ENCODE assay signal across 16 cellular contexts in genomic region chr5:389197-389821, GRCh38. TPM values are rescaled to one million over a fixed set of nuclear protein-coding genes. Genes with fewer than 3 reads are reported as not detected.
DNase-seq lines count a peak whose midpoint lies in the region; TF ChIP-seq lines count a peak whose summit lies in the region.
"Had no signal": no experiment of that assay in that cellular context is flagged by ENCODE, and none has a peak within 500 bp of the region (broad histone marks: within the 10 kb centered on the region; RNA-seq: fewer than 3 reads in every experiment).

No MANE protein-coding gene starts in this region.

- peaks cover 28% of the 10 kb centered on the region for H3K27me3 Mint-ChIP-seq in nephron progenitor cell (ENCODE audit: low read depth, poor library complexity)

- H3K36me3 ChIP-seq in H7 (replicated peaks; ENCODE audit: control insufficient read depth, insufficient read depth, low read length), result no peaks in the 10 kb centered on the region
- H3K36me3 ChIP-seq in colonic mucosa, result no peaks in the 10 kb centered on the region
- H3K36me3 ChIP-seq in PC-9 (ENCODE audit: low read depth), result no peaks in the 10 kb centered on the region
- H3K36me3 ChIP-seq in transverse colon, result no peaks in the 10 kb centered on the region
- H3K36me3 ChIP-seq: sigmoid colon had no signal

- BruUV-seq in PC-9 (replicated peaks; lab: Mats Ljungman, UMichigan), result no TSS peak

- H3K9me2 ChIP-seq in PC-9 (ENCODE audit: insufficient read depth), result no peaks in the 10 kb centered on the region

- H3K4me3 Mint-ChIP-seq in nephron progenitor cell, result no peak overlapping the region
- H3K4me3 Mint-ChIP-seq: B cell, GM23338 had no signal

- H3K27me3 ChIP-seq in H7 (ENCODE audit: control insufficient read depth, insufficient read depth, low read length) (no peaks in the 10 kb centered on the region), colonic mucosa (no peaks in the 10 kb centered on the region), PC-9 (ENCODE audit: insufficient read depth, low read depth) (no peaks in the 10 kb centered on the region), transverse colon (no peaks in the 10 kb centered on the region)

- TF ChIP-seq CTCF in colonic mucosa (IDR thresholded peaks at IDR 0.05) (no peak), PC-9 (conservative IDR thresholded peaks at IDR 0.05) (no peak), transverse colon (IDR thresholded peaks at IDR 0.05) (no peak), nephron progenitor cell (IDR thresholded peaks at IDR 0.05) (no peak)

- H3K36me3 Mint-ChIP-seq in nephron progenitor cell (ENCODE audit: low read depth), result peaks cover 9% of the 10 kb centered on the region

- H3F3A ChIP-seq in PC-9 (ENCODE audit: insufficient read depth, low read depth), result peaks cover 15% of the 10 kb centered on the region

- H3K79me2 ChIP-seq in PC-9 (ENCODE audit: low read depth), result no peaks in the 10 kb centered on the region

- peaks cover 38% of the 10 kb centered on the region for H3K4me1 Mint-ChIP-seq in nephron progenitor cell

- H3K9me3 ChIP-seq in colonic mucosa (no peaks in the 10 kb centered on the region), PC-9 (ENCODE audit: insufficient read depth, low read depth) (peaks cover 9% of the 10 kb centered on the region; the same call in 1 of the 2 replicates), transverse colon (peaks cover 7 to 10% of the 10 kb centered on the region in 2 donors)

- H3K4me3 ChIP-seq in H7 (ENCODE audit: insufficient read depth, low read depth, low read length), result no peak overlapping the region
- no peak overlapping the region for H3K4me3 ChIP-seq in colonic mucosa
- no peak overlapping the region for H3K4me3 ChIP-seq in PC-9
- no peak overlapping the region for H3K4me3 ChIP-seq in transverse colon
- H3K4me3 ChIP-seq: GM23338, sigmoid colon had no signal

- no peak overlapping the region for H3K27ac Mint-ChIP-seq in nephron progenitor cell
- H3K27ac Mint-ChIP-seq: activated naive CD4-positive, alpha-beta T cell treated with anti-CD3 and anti-CD28 coated beads, Interleukin-2, amount 50 U/mL, for 72 hours; B cell; GM23338 had no signal

- H2AFZ ChIP-seq in PC-9, result no peak overlapping the region
- H2AFZ ChIP-seq: GM23338 had no signal

- H3K27ac ChIP-seq in colonic mucosa (no peak overlapping the region), PC-9 (no peak overlapping the region), transverse colon (no peak overlapping the region)
- H3K27ac ChIP-seq: epithelial cell of prostate, sigmoid colon had no signal

- in situ Hi-C loops in transverse colon (cut with MboI; ENCODE audit: low pct_ligation_motif_present in 1 of 4, low pct_unique_long_range_greater_than_20kb in 1 of 4, low sequenced_read_pairs in 3 of 4), result no loop called here

- POLR2A ChIA-PET in PC-9 (lab: Charles Lee; ENCODE audit: unreplicated experiment), result no interaction called here

- peaks cover 23% of the 10 kb centered on the region for H3K9me3 Mint-ChIP-seq in nephron progenitor cell

- 92% methylated on average over 31 of the region's 32 CpGs; no CpG with 5 or more reads in 1 of the 2 donors for WGBS in transverse colon (ENCODE audit: low coverage in 1 of 2), 2 donors

- no peak overlapping the region for H3K4me2 ChIP-seq in PC-9
- H3K4me2 ChIP-seq: GM23338 had no signal

- TF ChIP-seq POLR2A in transverse colon (IDR thresholded peaks at IDR 0.05), result no peak

- H3K4me1 ChIP-seq in colonic mucosa, result no peaks in the 10 kb centered on the region
- peaks cover 15% of the 10 kb centered on the region for H3K4me1 ChIP-seq in PC-9 (replicated peaks; ENCODE audit: insufficient read depth)
- peaks cover 0 to 10% (median 0%) of the 10 kb centered on the region in 4 donors for H3K4me1 ChIP-seq in transverse colon
- H3K4me1 ChIP-seq: sigmoid colon had no signal

- no peak overlapping the region for H3K9ac ChIP-seq in colonic mucosa (ENCODE audit: low read depth in 2 of 2, low read length in 2 of 2)

- CTCF ChIA-PET in PC-9 (lab: Charles Lee), result interaction anchor here (0.6 kb wide), 1 partner anchor 56 kb away, joined by 11 read pairs; no protein-coding TSS in a partner anchor

- DNase-seq in D341Med (ENCODE audit: low spot score), result peak; percentile 19
- peak; percentile 64 for DNase-seq in H7
- DNase-seq in colonic mucosa, result peak; percentile 8
- DNase-seq in posterior vena cava (ENCODE audit: low spot score), result peak; percentile 62
- no peak for DNase-seq in PC-9
- DNase-seq in transverse colon, result no peak
- DNase-seq in nephron progenitor cell, result no peak
- DNase-seq: activated CD4-positive, alpha-beta T cell treated with anti-CD3 and anti-CD28 coated beads for 4 hours; GF-D8; NCI-H1694 treated with DMSO at 0.1 percent for 48 hours; NCI-H345; sigmoid colon had no signal

- intact Hi-C loops in colonic mucosa (cut with DNase I), result no loop called here
- intact Hi-C loops in posterior vena cava (cut with DNase I), result no loop called here
- intact Hi-C loops in PC-9 (cut with micrococcal nuclease; ENCODE audit: unreplicated experiment), result loop anchor here (10.0 kb wide), 1 partner anchor 725 kb away; the partner anchor contains the start of gene SLC12A7
- intact Hi-C loops in transverse colon (cut with DNase I; ENCODE audit: low total_unique reads), result no loop called here

- peaks cover 37% of the 10 kb centered on the region for H4K20me1 ChIP-seq in PC-9 (ENCODE audit: insufficient read depth)

- no peak for TF ChIP-seq EP300 in transverse colon (IDR thresholded peaks at IDR 0.05; ENCODE audit: low read depth)

RNA-seq across cellular contexts. Expression of gene EXOC3, which starts 53.7 kb away (rescaled TPM):
- total RNA-seq in H7 (2014; rRNA removed; shearing (Covaris generic)), result 20.5 and 24.1 TPM in 2 replicates
- total RNA-seq in colonic mucosa (10 to 100 TPM; 52.0 to 58.7 TPM), posterior vena cava (10 to 100 TPM; 52.6 to 54.2 TPM), PC-9 (2021) (155 and 188 TPM in 2 replicates), transverse colon (100 to 1,000 TPM in 1 of 4 donors, 10 to 100 TPM in 3; 69.9 to 240 (median 76.1) TPM)

Comparison
In these comparisons a context has a peak if more than half of its experiments do, and no peak if none do; other contexts are left out.
1. DNase-seq: peak in D341Med (single experiment), H7 (single experiment), colonic mucosa (single experiment) and posterior vena cava (single experiment); none in PC-9 (0 of 2), transverse colon (single experiment) and nephron progenitor cell (single experiment).